Comparison of ENCODE assay signal across 1 cellular context in the genomic region with DNA sequence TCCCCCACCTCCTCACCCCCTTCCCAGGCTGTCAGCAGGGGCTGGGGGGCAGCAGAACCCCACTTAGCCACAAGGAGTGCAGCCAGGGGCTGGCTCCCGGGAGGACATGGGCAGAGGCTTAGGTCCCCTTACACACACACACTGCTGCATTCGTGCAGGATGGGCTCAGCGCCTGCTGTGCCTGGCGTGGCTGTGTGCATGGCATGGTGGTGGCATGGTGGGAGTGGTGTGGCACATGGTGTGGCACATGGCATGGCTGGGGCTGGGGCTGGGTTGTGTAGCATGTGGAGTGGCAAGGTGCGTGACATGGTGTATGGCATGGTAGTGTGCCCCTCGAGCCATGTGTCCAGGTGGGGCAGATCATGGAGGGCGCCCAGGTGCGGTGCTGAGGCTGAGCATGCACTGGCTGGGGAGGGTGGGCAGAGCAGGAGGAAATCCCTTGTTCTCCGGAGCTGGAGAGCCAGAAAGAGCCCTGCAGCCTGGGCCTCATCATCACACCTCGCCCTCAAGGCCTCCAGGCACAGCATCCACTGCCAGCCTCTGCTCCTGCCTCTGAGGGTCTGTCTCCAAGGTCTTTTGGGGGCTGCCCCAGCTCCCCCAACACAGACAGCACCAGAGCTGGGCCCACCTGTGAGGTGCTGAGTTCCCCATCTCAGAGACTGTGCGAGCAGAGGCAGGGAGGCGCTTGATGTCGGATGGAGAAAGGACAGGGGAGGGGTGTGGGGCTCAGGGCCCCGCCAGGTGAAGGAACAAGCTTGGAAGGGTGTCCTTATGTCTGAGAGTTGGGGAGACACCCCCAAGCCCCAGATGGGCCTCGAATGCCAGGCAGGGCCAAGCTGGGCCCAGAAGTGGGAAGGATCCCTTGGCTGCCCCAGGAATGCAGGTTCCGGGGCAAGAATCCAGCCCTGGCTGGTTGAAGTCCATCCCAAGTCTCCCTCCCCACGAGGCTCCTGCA.
TF ChIP-seq lines count a peak whose summit lies in the region.

No MANE protein-coding gene starts in this region.

TF ChIP-seq in H1, 55 proteins besides CTCF, POLR2A, EP300 and RAD21:
- TF ChIP-seq HDAC2 (IDR thresholded peaks at IDR 0.05; ENCODE audit: borderline replicate concordance in 1 of 2, low read depth in 2 of 2, low read length in 2 of 2): no peak
- no peak for TF ChIP-seq SRF (IDR thresholded peaks at IDR 0.05; ENCODE audit: low read depth, low read length)
- TF ChIP-seq MAFK (IDR thresholded peaks at IDR 0.05; ENCODE audit: low read depth, low read length): no peak
- TF ChIP-seq SP4 (IDR thresholded peaks at IDR 0.05; ENCODE audit: low read length): no peak
- TF ChIP-seq CBX5 (IDR thresholded peaks at IDR 0.05; ENCODE audit: low read depth, low read length): no peak
- TF ChIP-seq NANOG (IDR thresholded peaks at IDR 0.05; ENCODE audit: insufficient read depth, low read depth, low read length, poor library complexity, severe bottlenecking): no peak
- no peak for TF ChIP-seq KDM1A (IDR thresholded peaks at IDR 0.05; ENCODE audit: borderline replicate concordance, low read length)
- TF ChIP-seq, protein P1, sequence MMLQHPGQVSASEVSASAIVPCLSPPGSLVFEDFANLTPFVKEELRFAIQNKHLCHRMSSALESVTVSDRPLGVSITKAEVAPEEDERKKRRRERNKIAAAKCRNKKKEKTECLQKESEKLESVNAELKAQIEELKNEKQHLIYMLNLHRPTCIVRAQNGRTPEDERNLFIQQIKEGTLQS (IDR thresholded peaks at IDR 0.05; ENCODE audit: insufficient read depth, low read depth, low read length): no peak
